Comparison of ENCODE assay signal across 11 cellular contexts in genomic region chr22:28440517-28441366, GRCh38.
DNase-seq lines count a peak whose midpoint lies in the region; ATAC-seq, FAIRE-seq and TF ChIP-seq lines count a peak whose summit lies in the region.
"Had no signal": no experiment of that assay in that cellular context is flagged by ENCODE, and none has a peak within 500 bp of the region (broad histone marks: within the 10 kb centered on the region; RNA-seq: fewer than 3 reads in every experiment).

No MANE protein-coding gene starts in this region.

- no peaks in the 10 kb centered on the region for H3K36me3 ChIP-seq in muscle layer of colon (ENCODE audit: insufficient read depth, low read length)
- H3K36me3 ChIP-seq: SJSA1 had no signal

- peak overlapping the region; percentile 84 to 85 for H3K27ac ChIP-seq in coronary artery
- peak overlapping the region; percentile 73 for H3K27ac ChIP-seq in muscle layer of colon (ENCODE audit: low read depth, low read length)
- H3K27ac ChIP-seq: SJSA1 had no signal

- in situ Hi-C loops in GM13976 (cut with MboI; ENCODE audit: low sequenced_read_pairs, unreplicated experiment), result no loop called here

- no peak for TF ChIP-seq POLR2A in GM18505 (IDR thresholded peaks at IDR 0.05; ENCODE audit: borderline replicate concordance, extremely low read depth, insufficient read depth, insufficient read length)

- H3K4me3 ChIP-seq in coronary artery, result peak overlapping the region; percentile 25
- peak overlapping the region in 1 of 2 donors; percentile 86 for H3K4me3 ChIP-seq in muscle layer of colon (ENCODE audit: low read depth in 1 of 2, low read length in 2 of 2)
- H3K4me3 ChIP-seq: SJSA1 had no signal

- H3K27ac Mint-ChIP-seq in activated naive CD8-positive, alpha-beta T cell, result no peak overlapping the region
- no peak overlapping the region for H3K27ac Mint-ChIP-seq in activated naive CD8-positive, alpha-beta T cell treated with anti-CD3 and anti-CD28 coated beads, Interleukin-2, amount 50 U/mL, for 24 hours

- H3K4me1 Mint-ChIP-seq in activated naive CD8-positive, alpha-beta T cell (ENCODE audit: low read depth), result peaks cover 24% of the 10 kb centered on the region
- H3K4me1 Mint-ChIP-seq in activated naive CD8-positive, alpha-beta T cell treated with anti-CD3 and anti-CD28 coated beads, Interleukin-2, amount 50 U/mL, for 24 hours, result peaks cover 20% of the 10 kb centered on the region

- peaks cover 1% of the 10 kb centered on the region for H3K27me3 Mint-ChIP-seq in activated naive CD8-positive, alpha-beta T cell
- peaks cover 9% of the 10 kb centered on the region for H3K27me3 Mint-ChIP-seq in activated naive CD8-positive, alpha-beta T cell treated with anti-CD3 and anti-CD28 coated beads, Interleukin-2, amount 50 U/mL, for 24 hours

- no peaks in the 10 kb centered on the region for H3K27me3 ChIP-seq in muscle layer of colon (ENCODE audit: control insufficient read depth in 1 of 2, insufficient read depth in 2 of 2, low read length in 2 of 2)

- H3K9me3 ChIP-seq in muscle layer of colon (ENCODE audit: low read length), result no peaks in the 10 kb centered on the region
- H3K9me3 ChIP-seq: SJSA1 had no signal

- no peak for TF ChIP-seq CTCF in coronary artery (IDR thresholded peaks at IDR 0.05)
- TF ChIP-seq CTCF in GM13976 (IDR thresholded peaks at IDR 0.05; ENCODE audit: borderline replicate concordance, control extremely low read depth, extremely low read depth, insufficient read depth, missing control alignments), result no peak

- no peak overlapping the region for H3K9ac ChIP-seq in muscle layer of colon (ENCODE audit: low read length)

- no peak for ATAC-seq in activated naive CD8-positive, alpha-beta T cell treated with anti-CD3 and anti-CD28 coated beads, Interleukin-2, amount 50 U/mL, for 24 hours
- no peak for ATAC-seq in GM18505 (IDR thresholded peaks at IDR 0.05; ENCODE audit: unreplicated experiment)

- no peaks in the 10 kb centered on the region for H3K36me3 Mint-ChIP-seq in activated naive CD8-positive, alpha-beta T cell
- H3K36me3 Mint-ChIP-seq in activated naive CD8-positive, alpha-beta T cell treated with anti-CD3 and anti-CD28 coated beads, Interleukin-2, amount 50 U/mL, for 24 hours (ENCODE audit: low read depth), result no peaks in the 10 kb centered on the region

- no peak for DNase-seq in activated naive CD8-positive, alpha-beta T cell treated with anti-CD3 and anti-CD28 coated beads, Interleukin-2, amount 50 U/mL, for 24 hours
- DNase-seq in coronary artery (ENCODE audit: low spot score) (no peak), urothelium cell line (ENCODE audit: low spot score) (no peak), GM13976 (ENCODE audit: low spot score) (no peak), NCI-H187 treated with DMSO at 0.1 percent for 48 hours (lab: John Stamatoyannopoulos, UW) (no peak)
- DNase-seq: NCI-H1417 treated with DMSO at 0.1 percent for 48 hours, trophoblast cell had no signal

- no peaks in the 10 kb centered on the region for H3K9me3 Mint-ChIP-seq in activated naive CD8-positive, alpha-beta T cell (ENCODE audit: low read depth)
- H3K9me3 Mint-ChIP-seq in activated naive CD8-positive, alpha-beta T cell treated with anti-CD3 and anti-CD28 coated beads, Interleukin-2, amount 50 U/mL, for 24 hours, result no peaks in the 10 kb centered on the region

- peak overlapping the region; percentile 11 for H3K4me3 Mint-ChIP-seq in activated naive CD8-positive, alpha-beta T cell
- no peak overlapping the region for H3K4me3 Mint-ChIP-seq in activated naive CD8-positive, alpha-beta T cell treated with anti-CD3 and anti-CD28 coated beads, Interleukin-2, amount 50 U/mL, for 24 hours

- FAIRE-seq in urothelium cell line (lab: Jason Lieb, UNC), result peak; percentile 93

- H3K4me1 ChIP-seq in muscle layer of colon (ENCODE audit: insufficient read depth, low read length), result peaks cover 17% of the 10 kb centered on the region
